In genomic region chr13:20828540-20829364, GRCh38 we compare ENCODE assay signal across 8 cellular contexts. TPM values are rescaled to one million over a fixed set of nuclear protein-coding genes. Genes with fewer than 3 reads are reported as not detected.
DNase-seq lines count a peak whose midpoint lies in the region; ATAC-seq, FAIRE-seq and TF ChIP-seq lines count a peak whose summit lies in the region.

No MANE protein-coding gene starts in this region.

- intact Hi-C loops in Panc1 (cut with micrococcal nuclease; ENCODE audit: unreplicated experiment): no loop called here

- CTCF ChIA-PET in Panc1 (lab: Charles Lee): interaction anchor here (0.5 to 0.6 kb wide), 2 partner anchors 701 to 735 kb away, joined by 3 read pairs; no protein-coding TSS in a partner anchor

- H3K4me3 ChIP-seq in Panc1 (ENCODE audit: low read depth in 2 of 2, low read length in 2 of 2) (no peak overlapping the region), small intestine (ENCODE audit: low read depth in 1 of 2, low read length in 2 of 2) (peak overlapping the region in 1 of 2 donors; percentile 15)

- H3K9me3 ChIP-seq in Panc1 (ENCODE audit: control insufficient read depth, insufficient read depth, low read depth, low read length) (no peaks in the 10 kb centered on the region), small intestine (ENCODE audit: control insufficient read depth, low read depth) (no peaks in the 10 kb centered on the region)

- no peaks in the 10 kb centered on the region; the same call in 1 of the 2 replicates for H3K36me3 ChIP-seq in Panc1 (ENCODE audit: control insufficient read depth, insufficient read depth, low read length)
- peaks cover 0 to 2% of the 10 kb centered on the region in 2 donors for H3K36me3 ChIP-seq in small intestine (ENCODE audit: control insufficient read depth in 2 of 2, insufficient read depth in 2 of 2, low read length in 2 of 2)

- peak; percentile 37 for DNase-seq in stimulated activated CD4-positive, alpha-beta T cell treated with anti-CD3 and anti-CD28 coated beads, Interleukin-4, amount 100 ng/mL, for 24 hours
- DNase-seq in stimulated activated CD4-positive, alpha-beta T cell treated with anti-CD3 and anti-CD28 coated beads, Interleukin-4, amount 100 ng/mL, for 1 hour: no peak
- DNase-seq in Panc1 (ENCODE audit: low read depth, low spot score): no peak
- peak; percentile 68 for DNase-seq in astrocyte of the hippocampus (ENCODE audit: low read depth, low spot score)
- peak; percentile 3 for DNase-seq in iPS DF 4.7 (ENCODE audit: extremely low read depth, low spot score)
- DNase-seq in small intestine: peak; percentile 68
- no peak for DNase-seq in OCI-M2 (lab: John Stamatoyannopoulos, UW; ENCODE audit: unreplicated experiment)

- peak; percentile 68; the same call in 1 of the 2 replicates for TF ChIP-seq CTCF in Panc1 (IDR thresholded peaks at IDR 0.05)

- WGBS in small intestine, 3 donors: 17 to 27% (median 18%) methylated on average over 5 of the region's 5 CpGs

- ATAC-seq in HG03175 (IDR thresholded peaks at IDR 0.05; ENCODE audit: unreplicated experiment): peak; percentile 68
- ATAC-seq in Panc1: no peak

- POLR2A ChIA-PET in Panc1 (lab: Charles Lee): no interaction called here

- peak; percentile 81 for FAIRE-seq in small intestine (lab: Jason Lieb, UNC)

- no peak overlapping the region for H3K27ac ChIP-seq in Panc1 (ENCODE audit: low read length)
- H3K27ac ChIP-seq in small intestine (ENCODE audit: low read depth in 1 of 2, low read length in 1 of 2): no peak overlapping the region

- H3K27me3 ChIP-seq in Panc1 (ENCODE audit: control insufficient read depth, insufficient read depth, low read length) (no peaks in the 10 kb centered on the region), small intestine (ENCODE audit: control insufficient read depth in 2 of 2, insufficient read depth in 2 of 2, low read length in 2 of 2) (no peaks in the 10 kb centered on the region)

- BruUV-seq in Panc1 (replicated peaks; lab: Mats Ljungman, UMichigan): no TSS peak

- H3K4me1 ChIP-seq in Panc1 (ENCODE audit: control insufficient read depth, insufficient read depth, low read length) (no peaks in the 10 kb centered on the region; the same call in 1 of the 2 replicates), small intestine (ENCODE audit: control insufficient read depth in 2 of 2, insufficient read depth in 1 of 2, low read depth in 1 of 2, low read length in 1 of 2) (no peaks in the 10 kb centered on the region)

- in situ Hi-C loops in Panc1 (cut with HindIII; ENCODE audit: low pct_unique_long_range_greater_than_20kb, low sequenced_read_pairs): no loop called here

RNA-seq across cellular contexts. Expression of gene EEF1AKMT1, which starts 55.0 kb away (rescaled TPM):
- 5.4 TPM for total RNA-seq in Panc1 (2021; ENCODE audit: unreplicated experiment)
- 6.0 TPM for polyA plus RNA-seq in Panc1 (2012; ENCODE audit: insufficient read length)
- 1 to 10 TPM; 2.5 to 7.0 (median 5.1) TPM for polyA plus RNA-seq in small intestine

Comparison
In these comparisons a context has a peak if more than half of its experiments do, and no peak if none do; other contexts are left out.
1. DNase-seq: peak in stimulated activated CD4-positive, alpha-beta T cell treated with anti-CD3 and anti-CD28 coated beads, Interleukin-4, amount 100 ng/mL, for 24 hours (single experiment), astrocyte of the hippocampus (single experiment), iPS DF 4.7 (single experiment) and small intestine (single experiment); none in stimulated activated CD4-positive, alpha-beta T cell treated with anti-CD3 and anti-CD28 coated beads, Interleukin-4, amount 100 ng/mL, for 1 hour (single experiment), Panc1 (single experiment) and OCI-M2 (single experiment).